In the genomic region with DNA sequence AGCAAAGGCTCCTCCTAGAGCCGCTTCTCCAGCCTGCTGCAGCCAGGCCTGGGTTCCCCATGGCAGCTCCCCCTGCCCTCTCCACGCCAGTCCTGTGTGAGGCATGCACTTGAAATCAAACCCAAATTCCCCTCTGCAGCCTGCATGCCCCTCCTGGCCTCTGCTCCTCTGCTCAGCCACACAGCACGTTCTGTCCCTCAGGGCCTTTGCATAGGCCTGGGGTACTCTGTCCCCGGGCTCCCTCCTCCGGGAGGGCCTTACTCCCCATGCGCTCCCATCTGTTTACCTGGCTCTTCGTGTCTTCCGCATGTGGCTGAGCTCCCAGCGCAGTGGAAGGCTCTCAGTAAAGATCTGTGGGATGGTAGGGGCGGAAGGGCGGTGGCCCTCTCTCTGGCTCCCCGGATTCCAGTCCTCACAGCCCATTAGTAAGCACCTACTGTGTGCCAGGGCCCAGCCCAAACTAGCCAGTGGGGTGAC, we compare ENCODE assay signal across 1 cellular context.
TF ChIP-seq lines count a peak whose summit lies in the region.

No MANE protein-coding gene starts in this region.

TF ChIP-seq in WTC11, 78 proteins besides CTCF, POLR2A, EP300 and RAD21 (continued from another document):
- TF ChIP-seq, protein P1, sequence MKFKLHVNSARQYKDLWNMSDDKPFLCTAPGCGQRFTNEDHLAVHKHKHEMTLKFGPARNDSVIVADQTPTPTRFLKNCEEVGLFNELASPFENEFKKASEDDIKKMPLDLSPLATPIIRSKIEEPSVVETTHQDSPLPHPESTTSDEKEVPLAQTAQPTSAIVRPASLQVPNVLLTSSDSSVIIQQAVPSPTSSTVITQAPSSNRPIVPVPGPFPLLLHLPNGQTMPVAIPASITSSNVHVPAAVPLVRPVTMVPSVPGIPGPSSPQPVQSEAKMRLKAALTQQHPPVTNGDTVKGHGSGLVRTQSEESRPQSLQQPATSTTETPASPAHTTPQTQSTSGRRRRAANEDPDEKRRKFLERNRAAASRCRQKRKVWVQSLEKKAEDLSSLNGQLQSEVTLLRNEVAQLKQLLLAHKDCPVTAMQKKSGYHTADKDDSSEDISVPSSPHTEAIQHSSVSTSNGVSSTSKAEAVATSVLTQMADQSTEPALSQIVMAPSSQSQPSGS (CRISPR knock-in tag; IDR thresholded peaks at IDR 0.05; ENCODE audit: borderline replicate concordance, low read depth), result no peak
- TF ChIP-seq, protein P2, sequence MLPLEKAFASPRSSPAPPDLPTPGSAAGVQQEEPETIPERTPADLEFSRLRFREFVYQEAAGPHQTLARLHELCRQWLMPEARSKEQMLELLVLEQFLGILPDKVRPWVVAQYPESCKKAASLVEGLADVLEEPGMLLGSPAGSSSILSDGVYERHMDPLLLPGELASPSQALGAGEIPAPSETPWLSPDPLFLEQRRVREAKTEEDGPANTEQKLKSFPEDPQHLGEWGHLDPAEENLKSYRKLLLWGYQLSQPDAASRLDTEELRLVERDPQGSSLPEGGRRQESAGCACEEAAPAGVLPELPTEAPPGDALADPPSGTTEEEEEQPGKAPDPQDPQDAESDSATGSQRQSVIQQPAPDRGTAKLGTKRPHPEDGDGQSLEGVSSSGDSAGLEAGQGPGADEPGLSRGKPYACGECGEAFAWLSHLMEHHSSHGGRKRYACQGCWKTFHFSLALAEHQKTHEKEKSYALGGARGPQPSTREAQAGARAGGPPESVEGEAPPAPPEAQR (CRISPR knock-in tag; IDR thresholded peaks at IDR 0.05), result no peak
TF ChIP-seq in WTC11: peak in this region for 0.
